20 cellular contexts compared by ENCODE assay signal in the genomic region with DNA sequence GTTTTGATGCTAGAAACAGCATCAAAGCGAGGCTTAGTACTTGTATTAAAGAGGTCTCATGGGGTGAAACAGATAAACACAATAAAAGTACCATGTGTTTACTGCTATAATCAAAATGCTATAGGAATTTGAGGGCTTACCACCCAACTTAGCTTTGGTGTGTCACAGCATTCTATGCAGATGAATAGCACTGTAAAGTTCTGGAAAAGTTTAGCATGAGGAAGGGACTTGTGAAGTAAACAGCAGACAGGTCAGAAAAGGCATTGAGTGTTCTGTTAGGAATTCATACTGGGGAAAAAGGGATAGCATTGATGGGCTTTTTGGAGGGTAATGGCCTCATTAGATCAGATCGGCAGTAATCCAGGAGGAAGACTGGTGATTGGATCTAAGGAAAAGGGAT.
DNase-seq lines count a peak whose midpoint lies in the region; ATAC-seq and TF ChIP-seq lines count a peak whose summit lies in the region.
"Had no signal": no experiment of that assay in that cellular context is flagged by ENCODE, and none has a peak within 500 bp of the region (broad histone marks: within the 10 kb centered on the region; RNA-seq: fewer than 3 reads in every experiment).

No MANE protein-coding gene starts in this region.

- ATAC-seq in GM23338 (no peak; the same call in 2 of the 3 replicates), psoas muscle (no peak), GM21381 (IDR thresholded peaks at IDR 0.05; ENCODE audit: unreplicated experiment) (no peak)

- H3K27me3 ChIP-seq in GM23338 (ENCODE audit: insufficient read depth) (no peaks in the 10 kb centered on the region), adipocyte (replicated peaks; ENCODE audit: control insufficient read depth, insufficient read depth, low read length) (no peaks in the 10 kb centered on the region), neural progenitor cell (no peaks in the 10 kb centered on the region), brain microvascular endothelial cell (replicated peaks) (no peaks in the 10 kb centered on the region), psoas muscle (ENCODE audit: insufficient read depth in 3 of 3, low read length in 2 of 3) (no peaks in the 10 kb centered on the region)
- H3K27me3 ChIP-seq: BLaER1 treated with 17β-estradiol and CSF1 and Interleukin-3, amounts not matched to agents 10 nM and 100 nM; MG63 had no signal

- H2AFZ ChIP-seq in GM23338 = no peak overlapping the region
- H2AFZ ChIP-seq in neural progenitor cell (replicated peaks) = no peak overlapping the region

- no peak overlapping the region for H3K27ac ChIP-seq in GM23338 (ENCODE audit: low read depth)
- H3K27ac ChIP-seq in neural progenitor cell = no peak overlapping the region
- H3K27ac ChIP-seq in brain microvascular endothelial cell = no peak overlapping the region
- no peak overlapping the region for H3K27ac ChIP-seq in psoas muscle
- H3K27ac ChIP-seq: BLaER1 treated with 17β-estradiol and CSF1 and Interleukin-3, amounts not matched to agents 10 nM and 100 nM had no signal

- H3K9me3 Mint-ChIP-seq in GM23338 (no peaks in the 10 kb centered on the region), neural progenitor cell (peaks cover 2% of the 10 kb centered on the region)

- WGBS in psoas muscle, 3 donors = 82 to 83% (median 83%) methylated on average over 2 of the region's 2 CpGs

- H3K4me1 Mint-ChIP-seq in GM23338 (peaks cover 25% of the 10 kb centered on the region), neural progenitor cell (peaks cover 3% of the 10 kb centered on the region)
- H3K4me1 Mint-ChIP-seq: CD8-positive, alpha-beta memory T cell had no signal

- H3K36me3 ChIP-seq in GM23338 (ENCODE audit: insufficient read depth) (no peaks in the 10 kb centered on the region), adipocyte (ENCODE audit: control insufficient read depth, insufficient read depth, low read length, severe bottlenecking) (no peaks in the 10 kb centered on the region), neural progenitor cell (no peaks in the 10 kb centered on the region), brain microvascular endothelial cell (replicated peaks) (no peaks in the 10 kb centered on the region), psoas muscle (ENCODE audit: insufficient read depth in 1 of 2, low read depth in 1 of 2) (no peaks in the 10 kb centered on the region)
- H3K36me3 ChIP-seq: BLaER1 treated with 17β-estradiol and CSF1 and Interleukin-3, amounts not matched to agents 10 nM and 100 nM; MG63 had no signal

- H3K9ac ChIP-seq in adipocyte (ENCODE audit: low read length) (no peak overlapping the region), neural progenitor cell (no peak overlapping the region)
- H3K9ac ChIP-seq: BLaER1 treated with 17β-estradiol and CSF1 and Interleukin-3, amounts not matched to agents 10 nM and 100 nM had no signal

- in situ Hi-C loops in brain microvascular endothelial cell (cut with HindIII; ENCODE audit: low pct_ligation_motif_present, low sequenced_read_pairs) = no loop called here

- H3K79me2 ChIP-seq in GM23338 (replicated peaks; ENCODE audit: insufficient read depth) = no peaks in the 10 kb centered on the region
- H3K79me2 ChIP-seq in neural progenitor cell (ENCODE audit: low read depth) = no peaks in the 10 kb centered on the region

- H3K4me3 ChIP-seq in GM23338 = no peak overlapping the region
- H3K4me3 ChIP-seq in adipocyte (ENCODE audit: low read length) = no peak overlapping the region
- H3K4me3 ChIP-seq in neural progenitor cell = no peak overlapping the region
- H3K4me3 ChIP-seq in brain microvascular endothelial cell (ENCODE audit: low read depth, low read length) = no peak overlapping the region
- H3K4me3 ChIP-seq in psoas muscle = no peak overlapping the region
- H3K4me3 ChIP-seq: BLaER1 treated with 17β-estradiol and CSF1 and Interleukin-3, amounts not matched to agents 10 nM and 100 nM; MG63 had no signal

- no peaks in the 10 kb centered on the region for H3K36me3 Mint-ChIP-seq in GM23338 (ENCODE audit: low read depth)
- H3K36me3 Mint-ChIP-seq in neural progenitor cell = peaks cover 2% of the 10 kb centered on the region
- H3K36me3 Mint-ChIP-seq: CD8-positive, alpha-beta memory T cell had no signal

- DNase-seq in AG08395 (ENCODE audit: low spot score) (peak; percentile 4), GM23338 (ENCODE audit: low spot score) (no peak), adipocyte (ENCODE audit: low read depth) (peak; percentile 21), neural progenitor cell (ENCODE audit: low spot score) (peak; percentile 23), brain microvascular endothelial cell (no peak), NCI-H526 treated with DMSO at 0.1 percent for 48 hours (lab: John Stamatoyannopoulos, UW) (no peak), psoas muscle (no peak)
- DNase-seq: CD8-positive, alpha-beta memory T cell; HCEC 1CT; Kasumi-1; MG63; NCI-H1092; NCI-H146; NCI-H2029 treated with DMSO at 0.1 percent for 48 hours; NCI-H446 treated with DMSO at 0.1 percent for 48 hours; OCI-M1; RPMI8226; SHP77 treated with DMSO at 0.1 percent for 48 hours had no signal

- no peak overlapping the region for H3K4me2 ChIP-seq in GM23338
- H3K4me2 ChIP-seq in neural progenitor cell = no peak overlapping the region
- H3K4me2 ChIP-seq: BLaER1 treated with 17β-estradiol and CSF1 and Interleukin-3, amounts not matched to agents 10 nM and 100 nM had no signal

- H3K4me1 ChIP-seq in GM23338 (ENCODE audit: insufficient read depth) (no peaks in the 10 kb centered on the region), adipocyte (ENCODE audit: control insufficient read depth, insufficient read depth, low read length) (no peaks in the 10 kb centered on the region), neural progenitor cell (peaks cover 8% of the 10 kb centered on the region), psoas muscle (no peaks in the 10 kb centered on the region)
- H3K4me1 ChIP-seq: BLaER1 treated with 17β-estradiol and CSF1 and Interleukin-3, amounts not matched to agents 10 nM and 100 nM had no signal

- no peaks in the 10 kb centered on the region for H3K9me3 ChIP-seq in adipocyte (ENCODE audit: control insufficient read depth, low read length)
- H3K9me3 ChIP-seq in neural progenitor cell (ENCODE audit: low read depth) = no peaks in the 10 kb centered on the region
- H3K9me3 ChIP-seq in psoas muscle = no peaks in the 10 kb centered on the region
- H3K9me3 ChIP-seq: BLaER1 treated with 17β-estradiol and CSF1 and Interleukin-3, amounts not matched to agents 10 nM and 100 nM; MG63 had no signal

- no peaks in the 10 kb centered on the region for H3F3A ChIP-seq in GM23338 (replicated peaks; ENCODE audit: low read depth)
- no peaks in the 10 kb centered on the region for H3F3A ChIP-seq in neural progenitor cell (ENCODE audit: low read depth)

- 0 out of 2 replicates have a peak overlapping the region, but pooled peaks have one; percentile 45 for H3K27ac Mint-ChIP-seq in GM23338
- H3K27ac Mint-ChIP-seq in neural progenitor cell = no peak overlapping the region
- H3K27ac Mint-ChIP-seq: CD8-positive, alpha-beta memory T cell had no signal

- H3K9me2 ChIP-seq in GM23338 (ENCODE audit: insufficient read depth) = no peaks in the 10 kb centered on the region

- TF ChIP-seq CTCF in GM23338 (conservative IDR thresholded peaks at IDR 0.05; ENCODE audit: low read depth in 2 of 2) = no peak
- TF ChIP-seq CTCF in neural progenitor cell (IDR thresholded peaks at IDR 0.05) = no peak
- TF ChIP-seq CTCF in brain microvascular endothelial cell (IDR thresholded peaks at IDR 0.05; ENCODE audit: low read depth, low read length, missing control alignments) = no peak
- TF ChIP-seq CTCF in psoas muscle (IDR thresholded peaks at IDR 0.05) = no peak

- H4K20me1 ChIP-seq in GM23338 (replicated peaks; ENCODE audit: insufficient read depth) = no peaks in the 10 kb centered on the region
- H4K20me1 ChIP-seq in neural progenitor cell (ENCODE audit: low read depth) = no peaks in the 10 kb centered on the region
- H4K20me1 ChIP-seq: BLaER1 treated with 17β-estradiol and CSF1 and Interleukin-3, amounts not matched to agents 10 nM and 100 nM had no signal

- H3K4me3 Mint-ChIP-seq in GM23338 = no peak overlapping the region
- H3K4me3 Mint-ChIP-seq in neural progenitor cell = no peak overlapping the region
- H3K4me3 Mint-ChIP-seq: CD8-positive, alpha-beta memory T cell had no signal

- intact Hi-C loops in psoas muscle (cut with DNase I) = no loop called here

- H3K27me3 Mint-ChIP-seq in GM23338 (ENCODE audit: insufficient read depth, low read depth, poor library complexity) (peaks cover 1% of the 10 kb centered on the region), neural progenitor cell (ENCODE audit: insufficient read depth, low read depth) (peaks cover 2% of the 10 kb centered on the region)
- H3K27me3 Mint-ChIP-seq: CD8-positive, alpha-beta memory T cell had no signal

TF ChIP-seq in GM23338, 12 proteins besides CTCF, POLR2A, EP300 and RAD21 (continues in another document):
- TF ChIP-seq STAT1 (IDR thresholded peaks at IDR 0.05; ENCODE audit: unreplicated experiment) (no peak), CREB1 (CRISPR knock-in tag; IDR thresholded peaks at IDR 0.05; ENCODE audit: low read depth) (no peak), ZNF114 (CRISPR knock-in tag; IDR thresholded peaks at IDR 0.05) (no peak), EZH2 (IDR thresholded peaks at IDR 0.05; ENCODE audit: low read depth, unreplicated experiment) (no peak), POLR2AphosphoS5 (IDR thresholded peaks at IDR 0.05; ENCODE audit: low read depth) (no peak), EZH2phosphoT487 (IDR thresholded peaks at IDR 0.05; ENCODE audit: unreplicated experiment) (no peak), JUNB (IDR thresholded peaks at IDR 0.05; ENCODE audit: unreplicated experiment) (no peak), NANOG (IDR thresholded peaks at IDR 0.05; ENCODE audit: borderline replicate concordance) (no peak), ZNF331 (CRISPR knock-in tag; IDR thresholded peaks at IDR 0.05; ENCODE audit: low read depth) (no peak)
- TF ChIP-seq, protein P1, sequence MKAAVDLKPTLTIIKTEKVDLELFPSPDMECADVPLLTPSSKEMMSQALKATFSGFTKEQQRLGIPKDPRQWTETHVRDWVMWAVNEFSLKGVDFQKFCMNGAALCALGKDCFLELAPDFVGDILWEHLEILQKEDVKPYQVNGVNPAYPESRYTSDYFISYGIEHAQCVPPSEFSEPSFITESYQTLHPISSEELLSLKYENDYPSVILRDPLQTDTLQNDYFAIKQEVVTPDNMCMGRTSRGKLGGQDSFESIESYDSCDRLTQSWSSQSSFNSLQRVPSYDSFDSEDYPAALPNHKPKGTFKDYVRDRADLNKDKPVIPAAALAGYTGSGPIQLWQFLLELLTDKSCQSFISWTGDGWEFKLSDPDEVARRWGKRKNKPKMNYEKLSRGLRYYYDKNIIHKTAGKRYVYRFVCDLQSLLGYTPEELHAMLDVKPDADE (IDR thresholded peaks at IDR 0.05) = no peak

Comparison
In these comparisons a context has a peak if more than half of its experiments do, and no peak if none do; other contexts are left out.
1. DNase-seq: peak in AG08395 (single experiment), adipocyte (single experiment) and neural progenitor cell (single experiment); none in GM23338 (single experiment), brain microvascular endothelial cell (single experiment), NCI-H526 treated with DMSO at 0.1 percent for 48 hours (single experiment) and psoas muscle (0 of 2).